In the genomic region with DNA sequence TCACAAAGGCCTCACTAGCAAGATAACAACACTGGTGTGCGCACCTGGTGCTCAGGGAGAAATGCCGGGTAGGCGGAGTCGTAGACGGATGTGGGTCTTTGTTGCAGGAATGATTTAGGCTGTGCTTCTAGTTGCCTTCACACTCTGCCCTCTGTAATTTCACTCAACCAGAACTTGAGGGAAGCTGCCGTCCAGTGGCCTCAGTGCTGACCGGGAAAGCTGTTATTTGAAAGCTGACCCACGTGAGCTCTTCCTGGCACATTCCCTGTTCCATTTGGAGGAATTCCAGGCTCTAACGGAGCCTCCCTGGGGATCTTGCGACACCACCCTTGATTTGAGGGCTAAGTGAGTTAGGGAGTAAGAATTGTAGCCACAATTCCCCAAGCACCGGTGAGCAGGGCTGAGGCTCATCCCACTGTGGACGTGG, we compare ENCODE assay signal across 1 cellular context.
A peak's percentile ranks its signal among the peaks of the same experiment; 100 is the strongest.
TF ChIP-seq lines count a peak whose summit lies in the region.

No MANE protein-coding gene starts in this region.

TF ChIP-seq in HEK293, 187 proteins besides CTCF, POLR2A, EP300 and RAD21 (continued from another document):
- TF ChIP-seq, protein P1, sequence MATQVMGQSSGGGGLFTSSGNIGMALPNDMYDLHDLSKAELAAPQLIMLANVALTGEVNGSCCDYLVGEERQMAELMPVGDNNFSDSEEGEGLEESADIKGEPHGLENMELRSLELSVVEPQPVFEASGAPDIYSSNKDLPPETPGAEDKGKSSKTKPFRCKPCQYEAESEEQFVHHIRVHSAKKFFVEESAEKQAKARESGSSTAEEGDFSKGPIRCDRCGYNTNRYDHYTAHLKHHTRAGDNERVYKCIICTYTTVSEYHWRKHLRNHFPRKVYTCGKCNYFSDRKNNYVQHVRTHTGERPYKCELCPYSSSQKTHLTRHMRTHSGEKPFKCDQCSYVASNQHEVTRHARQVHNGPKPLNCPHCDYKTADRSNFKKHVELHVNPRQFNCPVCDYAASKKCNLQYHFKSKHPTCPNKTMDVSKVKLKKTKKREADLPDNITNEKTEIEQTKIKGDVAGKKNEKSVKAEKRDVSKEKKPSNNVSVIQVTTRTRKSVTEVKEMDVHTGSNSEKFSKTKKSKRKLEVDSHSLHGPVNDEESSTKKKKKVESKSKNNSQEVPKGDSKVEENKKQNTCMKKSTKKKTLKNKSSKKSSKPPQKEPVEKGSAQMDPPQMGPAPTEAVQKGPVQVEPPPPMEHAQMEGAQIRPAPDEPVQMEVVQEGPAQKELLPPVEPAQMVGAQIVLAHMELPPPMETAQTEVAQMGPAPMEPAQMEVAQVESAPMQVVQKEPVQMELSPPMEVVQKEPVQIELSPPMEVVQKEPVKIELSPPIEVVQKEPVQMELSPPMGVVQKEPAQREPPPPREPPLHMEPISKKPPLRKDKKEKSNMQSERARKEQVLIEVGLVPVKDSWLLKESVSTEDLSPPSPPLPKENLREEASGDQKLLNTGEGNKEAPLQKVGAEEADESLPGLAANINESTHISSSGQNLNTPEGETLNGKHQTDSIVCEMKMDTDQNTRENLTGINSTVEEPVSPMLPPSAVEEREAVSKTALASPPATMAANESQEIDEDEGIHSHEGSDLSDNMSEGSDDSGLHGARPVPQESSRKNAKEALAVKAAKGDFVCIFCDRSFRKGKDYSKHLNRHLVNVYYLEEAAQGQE (tag by site-specific recombination; IDR thresholded peaks at IDR 0.05), result peak; percentile 65; the same call in 1 of the 2 replicates
